16 cellular contexts compared by ENCODE assay signal in genomic region chr22:33472462-33473344, GRCh38.
DNase-seq lines count a peak whose midpoint lies in the region; ATAC-seq, FAIRE-seq and TF ChIP-seq lines count a peak whose summit lies in the region.
"Had no signal": no experiment of that assay in that cellular context is flagged by ENCODE, and none has a peak within 500 bp of the region (broad histone marks: within the 10 kb centered on the region; RNA-seq: fewer than 3 reads in every experiment).

No MANE protein-coding gene starts in this region.

- no peak overlapping the region for H2AFZ ChIP-seq in OCI-LY3 (ENCODE audit: low read depth, low read length)

- peak overlapping the region; percentile 57 for H3K4me3 ChIP-seq in OCI-LY3 (ENCODE audit: low read length)

- H3K9ac ChIP-seq in OCI-LY3 (ENCODE audit: low read length), result peak overlapping the region; percentile 38

- no peaks in the 10 kb centered on the region for H3K4me1 Mint-ChIP-seq in natural killer cell treated with Interleukin-12 subunit alpha and Interleukin-12 subunit beta and Interleukin-15 and Interleukin-18, amount 100 ng/mL, for 72 hours (ENCODE audit: low read depth in 2 of 2)

- H3K27me3 Mint-ChIP-seq in natural killer cell treated with Interleukin-12 subunit alpha and Interleukin-12 subunit beta and Interleukin-15 and Interleukin-18, amount 100 ng/mL, for 72 hours, result no peaks in the 10 kb centered on the region

- H3K9me3 Mint-ChIP-seq in natural killer cell treated with Interleukin-12 subunit alpha and Interleukin-12 subunit beta and Interleukin-15 and Interleukin-18, amount 100 ng/mL, for 72 hours, result no peaks in the 10 kb centered on the region

- H3K9me3 ChIP-seq in OCI-LY3 (ENCODE audit: insufficient read depth, low read length), result no peaks in the 10 kb centered on the region

- H3K4me3 Mint-ChIP-seq in natural killer cell treated with Interleukin-12 subunit alpha and Interleukin-12 subunit beta and Interleukin-15 and Interleukin-18, amount 100 ng/mL, for 72 hours, result no peak overlapping the region

- no peaks in the 10 kb centered on the region for H3K36me3 ChIP-seq in OCI-LY3 (replicated peaks; ENCODE audit: low read depth, low read length)

- no peak for FAIRE-seq in urothelium cell line (lab: Jason Lieb, UNC)
- FAIRE-seq: G401.6, islet of Langerhans had no signal

- no peaks in the 10 kb centered on the region for H3K36me3 Mint-ChIP-seq in natural killer cell treated with Interleukin-12 subunit alpha and Interleukin-12 subunit beta and Interleukin-15 and Interleukin-18, amount 100 ng/mL, for 72 hours

- no peaks in the 10 kb centered on the region for H3K79me2 ChIP-seq in OCI-LY3 (ENCODE audit: low read length)

- DNase-seq in Right ventricle myocardium inferior (ENCODE audit: missing footprints) (no peak), cardiac septum (ENCODE audit: low spot score) (no peak), urothelium cell line (ENCODE audit: low spot score) (peak; percentile 22), NCI-H345 (lab: John Stamatoyannopoulos, UW) (no peak)
- no peak for DNase-seq in natural killer cell treated with Interleukin-12 subunit alpha and Interleukin-12 subunit beta and Interleukin-15 and Interleukin-18, amount 100 ng/mL, for 72 hours (ENCODE audit: low spot score)
- DNase-seq: 8988T; activated CD4-positive, alpha-beta T cell treated with anti-CD3 and anti-CD28 coated beads, Interleukin-2, amount 50 U/mL, for 48 hours; erythroblast; Karpas-422; NCI-H526 treated with DMSO at 0.1 percent for 48 hours; stimulated activated CD4-positive, alpha-beta T cell treated with anti-CD3 and anti-CD28 coated beads, Interleukin-1b, Interleukin-23, amount 100 ng/mL, for 48 hours had no signal

- intact Hi-C loops in Right ventricle myocardium inferior (cut with DNase I) (no loop called here), cardiac septum (cut with DNase I) (no loop called here)

- peak overlapping the region; percentile 87 for H3K27ac ChIP-seq in OCI-LY3 (ENCODE audit: low read length)

- peak; percentile 62 for ATAC-seq in Right ventricle myocardium inferior
- peak; percentile 72 for ATAC-seq in HG02759 (IDR thresholded peaks at IDR 0.05; ENCODE audit: unreplicated experiment)
- ATAC-seq in GM18873 (IDR thresholded peaks at IDR 0.05; ENCODE audit: low FRiP score, unreplicated experiment), result no peak
- no peak for ATAC-seq in natural killer cell treated with Interleukin-12 subunit alpha and Interleukin-12 subunit beta and Interleukin-15 and Interleukin-18, amount 100 ng/mL, for 72 hours

- no peaks in the 10 kb centered on the region for H4K20me1 ChIP-seq in OCI-LY3 (ENCODE audit: insufficient read depth, low read length)

- H3K27ac Mint-ChIP-seq in natural killer cell treated with Interleukin-12 subunit alpha and Interleukin-12 subunit beta and Interleukin-15 and Interleukin-18, amount 100 ng/mL, for 72 hours, result no peak overlapping the region

- H3K4me1 ChIP-seq in OCI-LY3 (ENCODE audit: low read length), result peaks cover 48% of the 10 kb centered on the region

- TF ChIP-seq CTCF in OCI-LY3 (IDR thresholded peaks at IDR 0.05; ENCODE audit: low read depth, low read length), result no peak

- no peaks in the 10 kb centered on the region for H3K27me3 ChIP-seq in OCI-LY3 (ENCODE audit: low read depth, low read length)

- peak overlapping the region; percentile 72 for H3K4me2 ChIP-seq in OCI-LY3 (ENCODE audit: low read length)

Comparison
In these comparisons a context has a peak if more than half of its experiments do, and no peak if none do; other contexts are left out.
1. ATAC-seq: peak in Right ventricle myocardium inferior (single experiment) and HG02759 (single experiment); none in GM18873 (single experiment) and natural killer cell treated with Interleukin-12 subunit alpha and Interleukin-12 subunit beta and Interleukin-15 and Interleukin-18, amount 100 ng/mL, for 72 hours (0 of 2).